19 cellular contexts compared by ENCODE assay signal in genomic region chr20:56833427-56833826, GRCh38.
DNase-seq lines count a peak whose midpoint lies in the region; ATAC-seq and TF ChIP-seq lines count a peak whose summit lies in the region.
"Had no signal": no experiment of that assay in that cellular context is flagged by ENCODE, and none has a peak within 500 bp of the region (broad histone marks: within the 10 kb centered on the region; RNA-seq: fewer than 3 reads in every experiment).

No MANE protein-coding gene starts in this region.

- DNase-seq in MM.1S (peak; percentile 15), NOMO-1 (lab: John Stamatoyannopoulos, UW; ENCODE audit: unreplicated experiment in 2 of 2) (peak; percentile 42 to 70), OCI-M1 (lab: John Stamatoyannopoulos, UW) (peak; percentile 9), thyroid gland (peak; percentile 11 to 30), BE2C (no peak), T1000 (lab: John Stamatoyannopoulos, UW) (no peak)
- DNase-seq: CD4-positive, CD25-positive, alpha-beta regulatory T cell; COR-L47; DMS79 treated with DMSO at 0.1 percent for 48 hours; Kasumi-1; MG63; NCI-H1694; NCI-H2081 treated with DMSO at 0.1 percent for 48 hours; NCI-H2171 treated with DMSO at 0.1 percent for 48 hours; NCI-H524 treated with DMSO at 0.1 percent for 48 hours; NCI-H82; Peyer's patch had no signal

- no peaks in the 10 kb centered on the region for H3K9me3 ChIP-seq in MM.1S (replicated peaks; ENCODE audit: insufficient read depth, low read length)
- H3K9me3 ChIP-seq in thyroid gland: no peaks in the 10 kb centered on the region
- H3K9me3 ChIP-seq in BE2C: no peaks in the 10 kb centered on the region
- H3K9me3 ChIP-seq: MG63, Peyer's patch had no signal

- H3K27ac ChIP-seq in MM.1S (ENCODE audit: low read length) (no peak overlapping the region), thyroid gland (no peak overlapping the region)
- H3K27ac ChIP-seq: Peyer's patch had no signal

- no peak for TF ChIP-seq CTCF in MM.1S (IDR thresholded peaks at IDR 0.05; ENCODE audit: low read length)
- peak in 1 of 6 experiments; percentile 8 for TF ChIP-seq CTCF in thyroid gland (IDR thresholded peaks at IDR 0.05)
- TF ChIP-seq CTCF in BE2C (IDR thresholded peaks at IDR 0.05; ENCODE audit: low read depth, low read length): no peak

- H3K4me3 ChIP-seq in MM.1S (ENCODE audit: low read length): no peak overlapping the region
- H3K4me3 ChIP-seq in thyroid gland (replicated peaks in 1 of 3): no peak overlapping the region
- H3K4me3 ChIP-seq in BE2C (ENCODE audit: low read depth, low read length): no peak overlapping the region
- H3K4me3 ChIP-seq: GM12878, MG63, Peyer's patch had no signal

- no peak overlapping the region for H3K9ac ChIP-seq in MM.1S (ENCODE audit: low read length)

- no peak for TF ChIP-seq POLR2A in thyroid gland (IDR thresholded peaks at IDR 0.05)

- H3K4me1 ChIP-seq in MM.1S (ENCODE audit: low read length) (peaks cover 7% of the 10 kb centered on the region; the same call in 1 of the 2 replicates), thyroid gland (peaks cover 0 to 5% of the 10 kb centered on the region in 2 donors), BE2C (no peaks in the 10 kb centered on the region)
- H3K4me1 ChIP-seq: Peyer's patch had no signal

- no peaks in the 10 kb centered on the region for H3K9me2 ChIP-seq in MM.1S (replicated peaks; ENCODE audit: insufficient read depth, low read length)

- no peaks in the 10 kb centered on the region for H3K79me2 ChIP-seq in MM.1S (ENCODE audit: low read length)

- intact Hi-C loops in thyroid gland (cut with DNase I): no loop called here

- H3K27me3 ChIP-seq in MM.1S (replicated peaks; ENCODE audit: insufficient read depth, low read length) (0 out of 2 replicates have a peak, but pooled peaks cover 4% of the 10 kb centered on the region), thyroid gland (no peaks in the 10 kb centered on the region), BE2C (no peaks in the 10 kb centered on the region)
- H3K27me3 ChIP-seq: Peyer's patch had no signal

- no peak for ATAC-seq in GM19463 (IDR thresholded peaks at IDR 0.05; ENCODE audit: unreplicated experiment)
- ATAC-seq: GM12878 had no signal

- no peaks in the 10 kb centered on the region for H3F3A ChIP-seq in MM.1S (ENCODE audit: insufficient read depth, low read length)

- no peak overlapping the region for H3K4me2 ChIP-seq in MM.1S (ENCODE audit: low read depth, low read length)

- H3K36me3 ChIP-seq in MM.1S (replicated peaks; ENCODE audit: insufficient read depth, low read length) (no peaks in the 10 kb centered on the region), thyroid gland (no peaks in the 10 kb centered on the region), BE2C (no peaks in the 10 kb centered on the region)
- H3K36me3 ChIP-seq: MG63, Peyer's patch had no signal

- WGBS in thyroid gland, 2 donors: 27 to 47% methylated on average over 5 of the region's 5 CpGs

- no peaks in the 10 kb centered on the region for H4K20me1 ChIP-seq in MM.1S (ENCODE audit: insufficient read depth, low read length)

- H2AFZ ChIP-seq in MM.1S (ENCODE audit: low read length): no peak overlapping the region

Comparison
In these comparisons a context has a peak if more than half of its experiments do, and no peak if none do; other contexts are left out.
1. DNase-seq: peak in MM.1S (single experiment), NOMO-1 (2 of 2), OCI-M1 (single experiment) and thyroid gland (2 of 2); none in BE2C (single experiment) and T1000 (single experiment).